Comparison of ENCODE assay signal across 8 cellular contexts in the genomic region with DNA sequence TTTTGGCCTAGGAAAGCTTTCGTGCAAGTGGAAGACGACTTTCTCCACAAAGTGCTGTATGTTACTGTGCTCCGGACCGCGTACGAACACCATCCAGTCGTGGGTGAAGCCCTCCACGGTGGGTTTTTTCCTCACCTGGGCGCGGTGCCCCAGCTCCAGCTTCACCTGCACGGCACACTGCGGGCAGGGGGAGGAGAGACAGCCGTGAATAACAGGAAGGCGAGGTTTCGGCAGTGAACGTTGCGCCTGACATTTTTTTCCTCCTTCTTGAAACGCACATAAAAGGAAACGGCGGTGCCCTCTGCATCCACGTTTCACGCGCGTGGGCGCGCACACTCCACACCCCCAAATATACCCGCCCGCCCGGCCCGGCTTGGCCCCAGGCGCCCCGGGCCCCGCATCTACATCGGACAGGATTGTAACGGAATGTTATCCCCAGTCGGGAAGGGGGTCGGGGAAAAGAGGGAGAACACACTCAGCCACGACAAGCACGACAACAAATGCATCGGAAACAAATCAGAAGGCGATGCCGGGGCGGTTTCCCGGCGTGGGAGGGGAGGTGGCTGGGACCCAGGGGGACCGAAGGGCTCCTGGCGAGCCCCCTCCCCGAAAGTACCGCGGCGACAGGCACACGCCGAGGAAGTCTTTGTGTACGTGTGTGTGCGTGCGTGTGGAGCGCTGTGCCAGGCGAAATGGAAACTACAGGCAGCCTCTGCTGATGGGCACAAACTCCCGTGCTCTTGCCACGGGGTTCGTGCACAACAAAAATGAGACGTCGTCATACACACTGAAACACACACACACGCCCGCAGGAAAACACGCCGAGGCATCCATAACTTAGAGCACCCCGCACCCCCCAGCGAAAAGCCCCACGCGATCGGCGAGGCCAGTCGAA. TPM values are rescaled to one million over a fixed set of nuclear protein-coding genes. Genes with fewer than 3 reads are reported as not detected.
DNase-seq lines count a peak whose midpoint lies in the region; ATAC-seq and TF ChIP-seq lines count a peak whose summit lies in the region.

No MANE protein-coding gene starts in this region.

- H3K27ac ChIP-seq in PC-3 (ENCODE audit: low read length) (no peak overlapping the region), ovary (peak overlapping the region; percentile 23 to 79), upper lobe of left lung (peak overlapping the region; percentile 83 to 90 (median 86))

- H4K20me1 ChIP-seq in PC-3 (ENCODE audit: low read length), result no peaks in the 10 kb centered on the region

- H3K9me3 ChIP-seq in PC-3 (ENCODE audit: low read length), result no peaks in the 10 kb centered on the region
- no peaks in the 10 kb centered on the region for H3K9me3 ChIP-seq in ovary
- H3K9me3 ChIP-seq in upper lobe of left lung, result no peaks in the 10 kb centered on the region

- CTCF ChIA-PET in PC-3 (lab: Charles Lee), result no interaction called here
- CTCF ChIA-PET in activated naive CD4-positive, alpha-beta T cell treated with anti-CD3 and anti-CD28 coated beads for 36 hours (lab: Charles Lee), result interaction anchor here (0.6 to 2.1 kb wide), 5 partner anchors 64 to 313 kb away, joined by 3 to 7 read pairs (median 3); no protein-coding TSS in a partner anchor

- TF ChIP-seq EP300 in ovary (IDR thresholded peaks at IDR 0.05) (no peak), upper lobe of left lung (IDR thresholded peaks at IDR 0.05) (no peak)

- H3K27ac Mint-ChIP-seq in activated naive CD4-positive, alpha-beta T cell treated with anti-CD3 and anti-CD28 coated beads for 36 hours, result peak overlapping the region; percentile 95

- peaks cover 9% of the 10 kb centered on the region for H3F3A ChIP-seq in PC-3 (ENCODE audit: low read length, unreplicated experiment)

- no peaks in the 10 kb centered on the region for H3K27me3 ChIP-seq in PC-3 (ENCODE audit: low read length)
- no peaks in the 10 kb centered on the region for H3K27me3 ChIP-seq in ovary
- H3K27me3 ChIP-seq in upper lobe of left lung, result no peaks in the 10 kb centered on the region

- H3K9me2 ChIP-seq in PC-3 (replicated peaks; ENCODE audit: low read length), result no peaks in the 10 kb centered on the region

- DNase-seq in PC-3 (peak; percentile 3), head of caudate nucleus (peak; percentile 24 to 75 (median 50)), ovary (peak; percentile 34 to 63 (median 60)), upper lobe of left lung (peak; percentile 36 to 89), NCI-H1436 (lab: John Stamatoyannopoulos, UW) (no peak)
- DNase-seq in activated naive CD4-positive, alpha-beta T cell treated with anti-CD3 and anti-CD28 coated beads for 36 hours, result peak; percentile 67

- peak overlapping the region; percentile 89 for H2AFZ ChIP-seq in PC-3 (ENCODE audit: low read length)

- H3K36me3 ChIP-seq in PC-3 (ENCODE audit: low read depth, low read length) (no peaks in the 10 kb centered on the region), ovary (no peaks in the 10 kb centered on the region), upper lobe of left lung (no peaks in the 10 kb centered on the region)

- intact Hi-C loops in PC-3 (cut with micrococcal nuclease), result loop anchor here (5.0 kb wide), 3 partner anchors 199 to 361 kb away; no protein-coding TSS in a partner anchor
- intact Hi-C loops in activated naive CD4-positive, alpha-beta T cell treated with anti-CD3 and anti-CD28 coated beads for 36 hours (cut with micrococcal nuclease), result loop anchor here (1.0 to 10.0 kb wide), 6 partner anchors 63 to 1126 kb away; no protein-coding TSS in a partner anchor
- intact Hi-C loops in head of caudate nucleus (cut with DNase I), result loop anchor here (5.0 to 10.0 kb wide), 3 partner anchors 264 to 696 kb away; no protein-coding TSS in a partner anchor
- intact Hi-C loops in ovary (cut with DNase I), result loop anchor here (5.0 to 10.0 kb wide), 10 partner anchors 61 to 696 kb away; partner anchors contain the start of gene FOCAD (in 2 of the 4)

- H3K4me3 Mint-ChIP-seq in activated naive CD4-positive, alpha-beta T cell treated with anti-CD3 and anti-CD28 coated beads for 36 hours, result peak overlapping the region; percentile 98

- POLR2A ChIA-PET in PC-3 (lab: Charles Lee; ENCODE audit: unreplicated experiment), result no interaction called here

- TF ChIP-seq CTCF in PC-3 (conservative IDR thresholded peaks at IDR 0.05; ENCODE audit: low read depth, low read length), result no peak
- no peak for TF ChIP-seq CTCF in ovary (IDR thresholded peaks at IDR 0.05)
- no peak for TF ChIP-seq CTCF in upper lobe of left lung (IDR thresholded peaks at IDR 0.05)

- 0 to 1% (median 1%) methylated on average over 68 to 74 of the region's 74 CpGs for WGBS in ovary, 3 donors
- 0 to 1% methylated on average over 63 to 68 of the region's 74 CpGs for WGBS in upper lobe of left lung, 2 donors

- H3K27me3 Mint-ChIP-seq in activated naive CD4-positive, alpha-beta T cell treated with anti-CD3 and anti-CD28 coated beads for 36 hours (ENCODE audit: low read depth), result no peaks in the 10 kb centered on the region

- H3K4me2 ChIP-seq in PC-3 (ENCODE audit: low read length), result peak overlapping the region; percentile 91

- H3K36me3 Mint-ChIP-seq in activated naive CD4-positive, alpha-beta T cell treated with anti-CD3 and anti-CD28 coated beads for 36 hours (ENCODE audit: low read depth), result peaks cover 13% of the 10 kb centered on the region

- H3K9me3 Mint-ChIP-seq in activated naive CD4-positive, alpha-beta T cell treated with anti-CD3 and anti-CD28 coated beads for 36 hours, result no peaks in the 10 kb centered on the region

- no TSS peak for BruUV-seq in PC-3 (replicated peaks; lab: Mats Ljungman, UMichigan)

- ATAC-seq in PC-3 (no peak), upper lobe of left lung (ENCODE audit: low FRiP score in 2 of 2) (peak in 1 of 2 donors; percentile 4), HG03108 (IDR thresholded peaks at IDR 0.05; ENCODE audit: unreplicated experiment) (no peak)

- no peak for TF ChIP-seq POLR2A in ovary (IDR thresholded peaks at IDR 0.05)
- TF ChIP-seq POLR2A in upper lobe of left lung (IDR thresholded peaks at IDR 0.05), result no peak

- peaks cover 30% of the 10 kb centered on the region for H3K4me1 ChIP-seq in PC-3 (ENCODE audit: insufficient read depth, low read length)
- H3K4me1 ChIP-seq in ovary (ENCODE audit: insufficient read depth), result peaks cover 2% of the 10 kb centered on the region
- peaks cover 23 to 51% (median 40%) of the 10 kb centered on the region in 4 donors for H3K4me1 ChIP-seq in upper lobe of left lung

- H3K4me3 ChIP-seq in GM08714 (ENCODE audit: low read length) (peak overlapping the region; percentile 91), PC-3 (ENCODE audit: low read length) (peak overlapping the region; percentile 87), ovary (peak overlapping the region; percentile 69), upper lobe of left lung (peak overlapping the region; percentile 60 to 88 (median 74))

- peaks cover 48% of the 10 kb centered on the region for H3K4me1 Mint-ChIP-seq in activated naive CD4-positive, alpha-beta T cell treated with anti-CD3 and anti-CD28 coated beads for 36 hours (ENCODE audit: low read depth)

- no peaks in the 10 kb centered on the region for H3K79me2 ChIP-seq in PC-3 (ENCODE audit: low read length)

- H3K9ac ChIP-seq in PC-3 (ENCODE audit: low read length), result peak overlapping the region; percentile 72

RNA-seq across cellular contexts. Expression of gene MLLT3, which starts 1.4 kb away (rescaled TPM):
- total RNA-seq in PC-3 (2014; rRNA removed) (6.4 and 7.1 TPM in 2 replicates), ovary (10 to 100 TPM in 6 of 7 donors, 1 to 10 TPM in 1; 8.7 to 15.4 (median 13.8) TPM), upper lobe of left lung (10 to 100 TPM; 13.8 to 30.4 (median 20.9) TPM)
- total RNA-seq in activated naive CD4-positive, alpha-beta T cell treated with anti-CD3 and anti-CD28 coated beads for 36 hours, result 10 to 100 TPM; 44.3 to 51.4 TPM
- 10 to 100 TPM; 10.5 to 14.3 TPM for polyA plus RNA-seq in ovary
